10 cellular contexts compared by ENCODE assay signal in the genomic region with DNA sequence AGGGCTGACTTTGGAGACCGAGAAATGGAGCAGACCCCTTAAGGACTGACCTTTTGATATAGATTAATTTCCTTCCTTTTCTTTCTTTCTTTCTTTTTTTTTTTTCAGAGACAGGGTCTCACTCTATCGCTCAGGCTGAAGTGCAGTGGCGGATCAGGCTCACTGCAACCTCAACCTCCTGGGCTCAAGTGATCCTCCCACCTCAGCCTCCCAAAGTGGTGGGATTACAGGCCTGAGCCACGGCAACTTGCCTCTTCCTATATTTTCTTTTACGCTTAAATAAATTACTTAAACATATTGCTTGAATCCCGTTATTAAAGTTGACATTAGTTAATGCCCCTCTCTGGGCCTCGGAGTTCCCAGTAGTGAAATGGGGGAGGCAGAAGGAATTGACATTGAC. TPM values are rescaled to one million over a fixed set of nuclear protein-coding genes. Genes with fewer than 3 reads are reported as not detected.
DNase-seq lines count a peak whose midpoint lies in the region; ATAC-seq, FAIRE-seq and TF ChIP-seq lines count a peak whose summit lies in the region.
"Had no signal": no experiment of that assay in that cellular context is flagged by ENCODE, and none has a peak within 500 bp of the region (broad histone marks: within the 10 kb centered on the region; RNA-seq: fewer than 3 reads in every experiment).

No MANE protein-coding gene starts in this region.

- H3K9ac ChIP-seq in GM12878 (ENCODE audit: control insufficient read depth, insufficient read depth, low read length): peak overlapping the region; percentile 34; the same call in 1 of the 2 replicates

- in situ Hi-C loops in GM12878 (cut with MboI) (no loop called here), gastrocnemius medialis (cut with MboI; ENCODE audit: low sequenced_read_pairs in 4 of 4) (no loop called here)

- TF ChIP-seq POLR2A in GM12878 (IDR thresholded peaks at IDR 0.05; ENCODE audit: low read depth, low read length): no peak
- TF ChIP-seq POLR2A in gastrocnemius medialis (IDR thresholded peaks at IDR 0.05): no peak

- H4K20me1 ChIP-seq in GM12878 (ENCODE audit: control insufficient read depth, insufficient read depth): no peaks in the 10 kb centered on the region; the same call in 1 of the 2 replicates

- no peak for TF ChIP-seq RAD21 in GM12878 (IDR thresholded peaks at IDR 0.05; ENCODE audit: insufficient read depth, low read depth, low read length)

- peak; percentile 57 for ATAC-seq in GM12878
- no peak for ATAC-seq in gastrocnemius medialis
- no peak for ATAC-seq in sciatic nerve

- POLR2A ChIA-PET in GM12878 (lab: Charles Lee): no interaction called here

- H3K36me3 ChIP-seq in H7 (replicated peaks; ENCODE audit: control insufficient read depth, insufficient read depth, low read length) (no peaks in the 10 kb centered on the region), GM12878 (ENCODE audit: control insufficient read depth in 2 of 2, insufficient read depth in 2 of 2, low read length in 1 of 2) (no peaks in the 10 kb centered on the region), gastrocnemius medialis (no peaks in the 10 kb centered on the region)

- DNase-seq in H7: no peak
- no peak for DNase-seq in GM12878 (ENCODE audit: low read depth, low spot score)
- no peak for DNase-seq in gastrocnemius medialis
- DNase-seq in C1 segment of cervical spinal cord (lab: John Stamatoyannopoulos, UW): no peak
- DNase-seq in UCSD-AML1 (lab: John Stamatoyannopoulos, UW; ENCODE audit: unreplicated experiment): no peak
- DNase-seq in posterior vena cava (ENCODE audit: low spot score): no peak
- DNase-seq in sciatic nerve (ENCODE audit: low spot score): no peak
- DNase-seq: naive B cell had no signal

- TF ChIP-seq CTCF in GM12878 (IDR thresholded peaks at IDR 0.05 in 2 of 3, conservative IDR thresholded peaks at IDR 0.05 in 1 of 3; ENCODE audit: control insufficient read depth in 2 of 3, extremely low read depth in 1 of 3, insufficient read depth in 1 of 3, low read depth in 3 of 3, low read length in 3 of 3): no peak
- TF ChIP-seq CTCF in gastrocnemius medialis (IDR thresholded peaks at IDR 0.05 in 4 of 5, conservative IDR thresholded peaks at IDR 0.05 in 1 of 5): no peak

- no peak for TF ChIP-seq EP300 in GM12878 (IDR thresholded peaks at IDR 0.05; ENCODE audit: borderline replicate concordance in 1 of 2, control insufficient read depth in 1 of 2, low read depth in 2 of 2, low read length in 2 of 2)

- H3K9me3 ChIP-seq in GM12878 (replicated peaks; ENCODE audit: control insufficient read depth, insufficient read depth, low read length) (no peaks in the 10 kb centered on the region), iPS-18c (ENCODE audit: control insufficient read depth, insufficient read depth, low read length) (no peaks in the 10 kb centered on the region), gastrocnemius medialis (no peaks in the 10 kb centered on the region)

- peak overlapping the region; percentile 13; the same call in 1 of the 2 replicates for H3K4me2 ChIP-seq in GM12878 (ENCODE audit: control insufficient read depth, insufficient read depth)

- 84% methylated on average over 5 of the region's 7 CpGs for WGBS in GM12878 (ENCODE audit: insufficient coverage, insufficient replicate concordance, low lambda C conversion rate, missing lambda C conversion rate)

- no peaks in the 10 kb centered on the region for H3K79me2 ChIP-seq in GM12878 (ENCODE audit: control insufficient read depth, insufficient read depth, low read length)

- intact Hi-C loops in GM12878 (cut with micrococcal nuclease; ENCODE audit: unreplicated experiment) (no loop called here), gastrocnemius medialis (cut with DNase I; ENCODE audit: low total_unique reads) (no loop called here), posterior vena cava (cut with DNase I) (no loop called here), sciatic nerve (cut with DNase I) (no loop called here)

- H3K4me3 ChIP-seq in H7 (ENCODE audit: insufficient read depth, low read depth, low read length) (peak overlapping the region; percentile 78), GM12878 (no peak overlapping the region), iPS-18c (ENCODE audit: insufficient read depth, low read depth, low read length) (peak overlapping the region; percentile 77), gastrocnemius medialis (peak overlapping the region; percentile 29 to 46 (median 36))

- SMC1A ChIA-PET in GM12878 (lab: Charles Lee; ENCODE audit: uncharacterized antibody, unreplicated experiment): no interaction called here

- no TSS peak for BruUV-seq in GM12878 (replicated peaks; lab: Mats Ljungman, UMichigan)

- H3K27ac ChIP-seq in GM12878 (ENCODE audit: control insufficient read depth, insufficient read depth) (no peak overlapping the region; the same call in 1 of the 2 replicates), gastrocnemius medialis (no peak overlapping the region)

- no peaks in the 10 kb centered on the region for H3K27me3 ChIP-seq in H7 (ENCODE audit: control insufficient read depth, insufficient read depth, low read length)
- no peaks in the 10 kb centered on the region for H3K27me3 ChIP-seq in GM12878 (replicated peaks in 1 of 2; ENCODE audit: control insufficient read depth in 2 of 2, insufficient read depth in 2 of 2, low read length in 1 of 2)
- H3K27me3 ChIP-seq in gastrocnemius medialis: peaks cover 0 to 4% (median 0%) of the 10 kb centered on the region in 3 donors

- H3K4me1 ChIP-seq in GM12878 (ENCODE audit: control insufficient read depth, insufficient read depth, low read length) (no peaks in the 10 kb centered on the region), gastrocnemius medialis (no peaks in the 10 kb centered on the region)

- H2AFZ ChIP-seq in GM12878 (ENCODE audit: control insufficient read depth, low read depth, low read length): 0 out of 2 replicates have a peak overlapping the region, but pooled peaks have one; percentile 19

- CTCF ChIA-PET in GM12878 (lab: Yijun Ruan, JAX): no interaction called here

- FAIRE-seq in GM12878 (lab: Jason Lieb, UNC): no peak
- FAIRE-seq: H54 had no signal

- RAD21 ChIA-PET in GM12878 (lab: Charles Lee; ENCODE audit: unreplicated experiment): no interaction called here

RNA-seq across cellular contexts. Expression of a gene that starts 0.3 kb away (rescaled TPM):
- 13.3 and 17.1 TPM in 2 replicates for total RNA-seq in H7 (2014; rRNA removed; shearing (Covaris generic))
- total RNA-seq in GM12878 (2013; cell fraction: nucleolus; rRNA removed): 0.95 and 1.1 TPM in 2 replicates
- total RNA-seq in GM12878 (2014; rRNA removed): 0.51 and 0.54 TPM in 2 replicates
- 0.41 and 0.45 TPM in 2 replicates for total RNA-seq in GM12878 (2014; rRNA removed; fragmentation: Illumina TruSeq; extraction: Trizol)
- 0.38 and 0.43 TPM in 2 replicates for total RNA-seq in GM12878 (2021)
- polyA plus RNA-seq in GM12878 (2011; ENCODE audit: low read depth): 0.64 TPM
- 0.04 and 0.19 TPM in 2 replicates for polyA plus RNA-seq in GM12878 (2011; rRNA removed)
- polyA plus RNA-seq in GM12878 (2011; cell fraction: cytosol; rRNA removed): 0.08 TPM in 1 of 2 replicates, not detected in the other
- polyA plus RNA-seq in GM12878 (2011; cell fraction: nucleus; rRNA removed): 0.15 TPM in 1 of 2 replicates, not detected in the other
- polyA plus RNA-seq in GM12878 (2012): 0.51 and 0.77 TPM in 2 replicates
- 0.63 and 0.74 TPM in 2 replicates for polyA plus RNA-seq in GM12878 (2014; fragmentation: Illumina TruSeq; extraction: Trizol)
- under 1 TPM; 0.11 to 0.42 TPM for polyA plus RNA-seq in GM12878 (2014; fragmentation: Nextera tagmentation; extraction: Ambion mirVana)
- polyA plus RNA-seq in GM12878 (2014; rRNA removed): 0.53 and 0.59 TPM in 2 replicates
- under 1 TPM; 0.54 TPM for polyA plus RNA-seq in GM12878 (2016; fragmentation: Nextera tagmentation; extraction: Ambion mirVana)
- not detected in 2 replicates for polyA minus RNA-seq in GM12878 (2011; rRNA and poly(A)+ RNA removed)
- polyA minus RNA-seq in GM12878 (2011; cell fraction: cytosol; rRNA and poly(A)+ RNA removed): not detected in 2 replicates
- polyA minus RNA-seq in GM12878 (2011; cell fraction: nucleus; rRNA and poly(A)+ RNA removed): not detected in 2 replicates
- total RNA-seq in gastrocnemius medialis: under 1 TPM in 2 of 4 donors, not detected in 2; 0.25 to 0.38 TPM
- under 1 TPM; 0.38 to 0.51 TPM for total RNA-seq in posterior vena cava
- 4.0 TPM for total RNA-seq in sciatic nerve

RNA-seq across cellular contexts. Expression of a gene that starts 29.0 kb away (rescaled TPM):
- total RNA-seq in H7 (2014; rRNA removed; shearing (Covaris generic)): 33.2 and 36.7 TPM in 2 replicates
- 260 and 276 TPM in 2 replicates for total RNA-seq in GM12878 (2013; cell fraction: nucleolus; rRNA removed)
- total RNA-seq in GM12878 (2014; rRNA removed) (47.7 and 50.5 TPM in 2 replicates), GM12878 (2014; rRNA removed; fragmentation: Illumina TruSeq; extraction: Trizol) (40.2 and 44.4 TPM in 2 replicates), GM12878 (2021) (36.6 and 39.4 TPM in 2 replicates), gastrocnemius medialis (10 to 100 TPM in 3 of 4 donors, 1 to 10 TPM in 1; 10.0 to 13.8 (median 11.9) TPM), posterior vena cava (10 to 100 TPM; 20.7 to 22.0 TPM), sciatic nerve (49.1 TPM)
- 29.7 TPM for polyA plus RNA-seq in GM12878 (2011; ENCODE audit: low read depth)
- polyA plus RNA-seq in GM12878 (2011; rRNA removed) (48.1 and 49.5 TPM in 2 replicates), GM12878 (2014; fragmentation: Illumina TruSeq; extraction: Trizol) (38.6 and 42.1 TPM in 2 replicates), GM12878 (2014; fragmentation: Nextera tagmentation; extraction: Ambion mirVana) (10 to 100 TPM; 20.2 to 24.3 TPM), GM12878 (2014; rRNA removed) (39.4 and 39.9 TPM in 2 replicates), GM12878 (2016; fragmentation: Nextera tagmentation; extraction: Ambion mirVana) (10 to 100 TPM; 40.1 to 41.1 TPM)
- 43.8 and 45.4 TPM in 2 replicates for polyA plus RNA-seq in GM12878 (2011; cell fraction: cytosol; rRNA removed)
- 122 and 160 TPM in 2 replicates for polyA plus RNA-seq in GM12878 (2011; cell fraction: nucleus; rRNA removed)
- polyA plus RNA-seq in GM12878 (2012): 24.9 and 30.7 TPM in 2 replicates
- 54.5 and 68.2 TPM in 2 replicates for polyA minus RNA-seq in GM12878 (2011; rRNA and poly(A)+ RNA removed)
- 18.7 and 23.8 TPM in 2 replicates for polyA minus RNA-seq in GM12878 (2011; cell fraction: cytosol; rRNA and poly(A)+ RNA removed)
- 54.9 and 75.8 TPM in 2 replicates for polyA minus RNA-seq in GM12878 (2011; cell fraction: nucleus; rRNA and poly(A)+ RNA removed)

RNA-seq across cellular contexts. Expression of a gene that starts 40.2 kb away (rescaled TPM):
- total RNA-seq in H7 (2014; rRNA removed; shearing (Covaris generic)): not detected in 2 replicates
- not detected in 2 replicates for total RNA-seq in GM12878 (2013; cell fraction: nucleolus; rRNA removed)
- not detected in 2 replicates for total RNA-seq in GM12878 (2014; rRNA removed)
- not detected in 2 replicates for total RNA-seq in GM12878 (2014; rRNA removed; fragmentation: Illumina TruSeq; extraction: Trizol)
- not detected in 2 replicates for total RNA-seq in GM12878 (2021)
- polyA plus RNA-seq in GM12878 (2011; ENCODE audit: low read depth): not detected
- polyA plus RNA-seq in GM12878 (2011; rRNA removed): not detected in 2 replicates
- 0.05 and 0.10 TPM in 2 replicates for polyA plus RNA-seq in GM12878 (2011; cell fraction: cytosol; rRNA removed)
- polyA plus RNA-seq in GM12878 (2011; cell fraction: nucleus; rRNA removed): not detected in 2 replicates
- polyA plus RNA-seq in GM12878 (2012): not detected in 2 replicates
- not detected in 2 replicates for polyA plus RNA-seq in GM12878 (2014; fragmentation: Illumina TruSeq; extraction: Trizol)
- polyA plus RNA-seq in GM12878 (2014; fragmentation: Nextera tagmentation; extraction: Ambion mirVana): not detected
- polyA plus RNA-seq in GM12878 (2014; rRNA removed): not detected in 2 replicates
- polyA plus RNA-seq in GM12878 (2016; fragmentation: Nextera tagmentation; extraction: Ambion mirVana): under 1 TPM in 1 of 2 experiments, not detected in 1; 0.18 TPM
- not detected in 2 replicates for polyA minus RNA-seq in GM12878 (2011; rRNA and poly(A)+ RNA removed)
- polyA minus RNA-seq in GM12878 (2011; cell fraction: cytosol; rRNA and poly(A)+ RNA removed): not detected in 2 replicates
- polyA minus RNA-seq in GM12878 (2011; cell fraction: nucleus; rRNA and poly(A)+ RNA removed): not detected in 2 replicates
- 10 to 100 TPM in 2 of 4 donors, under 1 TPM in 1, not detected in 1; 0.67 to 31.3 (median 14.0) TPM for total RNA-seq in gastrocnemius medialis
- not detected for total RNA-seq in posterior vena cava
- total RNA-seq in sciatic nerve: 39.4 TPM

RNA-seq across cellular contexts. Expression of a gene that starts 56.2 kb away (rescaled TPM):
- total RNA-seq in H7 (2014; rRNA removed; shearing (Covaris generic)): 153 and 258 TPM in 2 replicates
- total RNA-seq in GM12878 (2013; cell fraction: nucleolus; rRNA removed): 13.9 and 19.2 TPM in 2 replicates
- total RNA-seq in GM12878 (2014; rRNA removed) (145 and 167 TPM in 2 replicates), GM12878 (2014; rRNA removed; fragmentation: Illumina TruSeq; extraction: Trizol) (134 and 145 TPM in 2 replicates), GM12878 (2021) (185 and 187 TPM in 2 replicates), gastrocnemius medialis (100 to 1,000 TPM in 3 of 4 donors, 10 to 100 TPM in 1; 83.7 to 207 (median 156) TPM), posterior vena cava (100 to 1,000 TPM; 133 to 148 TPM), sciatic nerve (123 TPM)
- polyA plus RNA-seq in GM12878 (2011; ENCODE audit: low read depth): 19.0 TPM
- polyA plus RNA-seq in GM12878 (2011; rRNA removed) (120 and 153 TPM in 2 replicates), GM12878 (2014; fragmentation: Illumina TruSeq; extraction: Trizol) (13.1 and 103 TPM in 2 replicates), GM12878 (2014; fragmentation: Nextera tagmentation; extraction: Ambion mirVana) (100 to 1,000 TPM; 483 to 529 TPM), GM12878 (2014; rRNA removed) (178 and 198 TPM in 2 replicates), GM12878 (2016; fragmentation: Nextera tagmentation; extraction: Ambion mirVana) (100 to 1,000 TPM; 409 to 466 TPM)
- 275 and 305 TPM in 2 replicates for polyA plus RNA-seq in GM12878 (2011; cell fraction: cytosol; rRNA removed)
- 76.1 and 92.2 TPM in 2 replicates for polyA plus RNA-seq in GM12878 (2011; cell fraction: nucleus; rRNA removed)
- polyA plus RNA-seq in GM12878 (2012): 126 and 272 TPM in 2 replicates
- polyA minus RNA-seq in GM12878 (2011; rRNA and poly(A)+ RNA removed): 8.8 and 43.9 TPM in 2 replicates
- polyA minus RNA-seq in GM12878 (2011; cell fraction: cytosol; rRNA and poly(A)+ RNA removed): 23.5 and 23.6 TPM in 2 replicates
- 23.1 and 30.6 TPM in 2 replicates for polyA minus RNA-seq in GM12878 (2011; cell fraction: nucleus; rRNA and poly(A)+ RNA removed)
